In genomic region chr5:163893301-163893700, GRCh38 we compare ENCODE assay signal across 20 cellular contexts.
DNase-seq lines count a peak whose midpoint lies in the region; TF ChIP-seq lines count a peak whose summit lies in the region.
"Had no signal": no experiment of that assay in that cellular context is flagged by ENCODE, and none has a peak within 500 bp of the region (broad histone marks: within the 10 kb centered on the region; RNA-seq: fewer than 3 reads in every experiment).

No MANE protein-coding gene starts in this region.

- no peak overlapping the region for H3K4me3 Mint-ChIP-seq in CD14-positive monocyte
- H3K4me3 Mint-ChIP-seq: CD4-positive, CD25-positive, alpha-beta regulatory T cell had no signal

- H3K27ac ChIP-seq in SJCRH30 (no peak overlapping the region), Peyer's patch (no peak overlapping the region)
- H3K27ac ChIP-seq: A549, SJSA1 had no signal

- H3K4me1 ChIP-seq in SJCRH30: no peaks in the 10 kb centered on the region
- H3K4me1 ChIP-seq in Peyer's patch: no peaks in the 10 kb centered on the region
- H3K4me1 ChIP-seq: A549 had no signal

- H3K27ac Mint-ChIP-seq in CD14-positive monocyte: peak overlapping the region in 4 of 7 donors; percentile 30 to 76 (median 64)
- H3K27ac Mint-ChIP-seq: CD4-positive, CD25-positive, alpha-beta regulatory T cell had no signal

- DNase-seq in CD14-positive monocyte (ENCODE audit: low spot score) (no peak), NCI-H226 (peak; percentile 37), choroid plexus epithelial cell (ENCODE audit: low read depth) (peak; percentile 70), fibroblast of the conjunctiva (ENCODE audit: low read depth) (peak; percentile 48), SJCRH30 (no peak), T1000 (lab: John Stamatoyannopoulos, UW) (no peak), Peyer's patch (no peak), NCI-H1694 (lab: John Stamatoyannopoulos, UW) (no peak)
- DNase-seq: AML-193; CD4-positive, CD25-positive, alpha-beta regulatory T cell; GDM1; GOT3; KG1; NCI-H1105; NCI-H187; NCI-H2171 treated with DMSO at 0.1 percent for 48 hours; NCI-H510A; RPMI8226 had no signal

- intact Hi-C loops in CD14-positive monocyte (cut with micrococcal nuclease): loop anchor here in 1 of 2 donors (10.0 kb wide), 1 partner anchor 52 kb away; no protein-coding TSS in a partner anchor

- H3K4me3 ChIP-seq in choroid plexus epithelial cell (ENCODE audit: low read depth, low read length) (no peak overlapping the region), SJCRH30 (no peak overlapping the region), Peyer's patch (no peak overlapping the region)
- H3K4me3 ChIP-seq: A549, SJSA1 had no signal

- H3K36me3 ChIP-seq in SJCRH30 (no peaks in the 10 kb centered on the region), Peyer's patch (no peaks in the 10 kb centered on the region)
- H3K36me3 ChIP-seq: SJSA1 had no signal

- H3K9me3 Mint-ChIP-seq in CD14-positive monocyte: peaks cover 0 to 3% (median 0%) of the 10 kb centered on the region in 7 donors

- H3K9me3 ChIP-seq in SJCRH30 (replicated peaks) (no peaks in the 10 kb centered on the region), Peyer's patch (no peaks in the 10 kb centered on the region)
- H3K9me3 ChIP-seq: A549, SJSA1 had no signal

- no peaks in the 10 kb centered on the region for H3K27me3 ChIP-seq in SJCRH30
- no peaks in the 10 kb centered on the region for H3K27me3 ChIP-seq in Peyer's patch
- H3K27me3 ChIP-seq: SJSA1 had no signal

- no peak for TF ChIP-seq CTCF in CD14-positive monocyte (IDR thresholded peaks at IDR 0.05)
- no peak for TF ChIP-seq CTCF in choroid plexus epithelial cell (conservative IDR thresholded peaks at IDR 0.05; ENCODE audit: low read depth, low read length)
- TF ChIP-seq CTCF in Peyer's patch (IDR thresholded peaks at IDR 0.05): no peak

- H3K4me1 Mint-ChIP-seq in CD14-positive monocyte: peaks cover 32% of the 10 kb centered on the region
- H3K4me1 Mint-ChIP-seq: CD4-positive, CD25-positive, alpha-beta regulatory T cell had no signal

- TF ChIP-seq POLR2A in Peyer's patch (IDR thresholded peaks at IDR 0.05): no peak

- H3K36me3 Mint-ChIP-seq in CD14-positive monocyte: peaks cover 0 to 1% of the 10 kb centered on the region in 2 donors
- H3K36me3 Mint-ChIP-seq: CD4-positive, CD25-positive, alpha-beta regulatory T cell had no signal

- H3K27me3 Mint-ChIP-seq in CD14-positive monocyte (ENCODE audit: low read depth in 3 of 3): peaks cover 0 to 2% (median 0%) of the 10 kb centered on the region in 3 donors
- H3K27me3 Mint-ChIP-seq: CD4-positive, CD25-positive, alpha-beta regulatory T cell had no signal

Comparison
In these comparisons a context has a peak if more than half of its experiments do, and no peak if none do; other contexts are left out.
1. DNase-seq: peak in NCI-H226 (single experiment), choroid plexus epithelial cell (single experiment) and fibroblast of the conjunctiva (single experiment); none in CD14-positive monocyte (single experiment), SJCRH30 (0 of 2), T1000 (single experiment), Peyer's patch (0 of 3) and NCI-H1694 (single experiment).